Comparison of ENCODE assay signal across 8 cellular contexts in the genomic region with DNA sequence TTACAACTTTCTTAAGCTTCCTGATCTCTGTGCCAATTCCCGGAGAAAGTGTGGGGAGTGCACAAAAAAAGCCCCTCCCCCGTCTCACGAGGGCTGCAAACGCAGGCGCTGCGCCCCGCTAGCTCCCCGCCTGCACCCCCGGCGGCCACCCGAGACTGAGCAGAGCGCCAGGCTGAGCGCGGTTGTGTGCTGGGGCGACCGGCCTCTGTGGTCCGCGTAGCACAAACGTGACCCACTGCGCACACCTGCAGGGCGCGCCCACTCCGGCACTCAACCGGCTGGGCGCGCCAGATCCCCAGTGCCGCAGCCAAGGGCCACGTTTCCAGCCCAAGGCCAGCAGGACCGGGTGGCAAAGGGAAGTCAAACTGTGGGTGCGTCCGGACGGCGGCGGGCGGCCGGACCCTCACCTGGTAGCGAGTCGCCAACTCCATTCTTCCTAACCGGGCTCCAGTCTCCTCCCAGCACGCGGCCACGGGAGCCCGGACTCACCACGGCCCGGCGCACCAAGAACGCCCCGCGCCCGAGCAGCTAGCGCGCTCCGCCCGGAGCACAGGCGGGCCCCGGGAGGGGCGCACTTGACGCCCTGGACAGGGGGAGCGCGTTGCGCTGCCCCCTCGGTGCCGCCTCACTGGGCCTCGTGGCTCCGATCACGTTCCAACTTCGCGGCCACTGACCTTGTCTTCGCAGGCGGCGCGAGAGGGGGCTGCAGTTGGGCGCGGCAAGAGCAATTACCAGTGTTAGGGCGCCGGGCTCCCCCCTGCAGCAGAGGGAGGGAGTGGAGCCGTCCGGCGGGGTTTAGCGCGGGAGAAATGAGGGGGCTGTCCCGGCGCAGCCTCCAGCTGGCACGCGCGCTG. TPM values are rescaled to one million over a fixed set of nuclear protein-coding genes. Genes with fewer than 3 reads are reported as not detected.
A peak's percentile ranks its signal among the peaks of the same experiment; 100 is the strongest.
DNase-seq lines count a peak whose midpoint lies in the region; ATAC-seq, FAIRE-seq and TF ChIP-seq lines count a peak whose summit lies in the region.

A gene with protein sequence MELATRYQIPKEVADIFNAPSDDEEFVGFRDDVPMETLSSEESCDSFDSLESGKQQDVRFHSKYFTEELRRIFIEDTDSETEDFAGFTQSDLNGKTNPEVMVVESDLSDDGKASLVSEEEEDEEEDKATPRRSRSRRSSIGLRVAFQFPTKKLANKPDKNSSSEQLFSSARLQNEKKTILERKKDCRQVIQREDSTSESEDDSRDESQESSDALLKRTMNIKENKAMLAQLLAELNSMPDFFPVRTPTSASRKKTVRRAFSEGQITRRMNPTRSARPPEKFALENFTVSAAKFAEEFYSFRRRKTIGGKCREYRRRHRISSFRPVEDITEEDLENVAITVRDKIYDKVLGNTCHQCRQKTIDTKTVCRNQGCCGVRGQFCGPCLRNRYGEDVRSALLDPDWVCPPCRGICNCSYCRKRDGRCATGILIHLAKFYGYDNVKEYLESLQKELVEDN (minus strand): TSS at position 526 of the 854 bp plus-strand sequence. CDS start 95 bp downstream, at position 431.

- H3K9me3 Mint-ChIP-seq in activated T-cell treated with anti-CD3 and anti-CD28 coated beads, Interleukin-2, amount 50 U/mL, for 72 hours, result no peaks in the 10 kb centered on the region
- no peaks in the 10 kb centered on the region for H3K9me3 Mint-ChIP-seq in natural killer cell treated with Interleukin-12 subunit alpha and Interleukin-12 subunit beta and Interleukin-15 and Interleukin-18, amount 100 ng/mL, for 72 hours

- H3K27ac Mint-ChIP-seq in activated T-cell treated with anti-CD3 and anti-CD28 coated beads, Interleukin-2, amount 50 U/mL, for 72 hours, result peak within 1 kb of the TSS; percentile 66
- peak within 1 kb of the TSS in 1 of 2 donors; percentile 29 for H3K27ac Mint-ChIP-seq in natural killer cell treated with Interleukin-12 subunit alpha and Interleukin-12 subunit beta and Interleukin-15 and Interleukin-18, amount 100 ng/mL, for 72 hours

- DNase-seq in D721Med (ENCODE audit: insufficient read length, low spot score) (peak; percentile 51), HT-29 (ENCODE audit: low spot score) (peak; percentile 90), fibroblast of mammary gland (ENCODE audit: low read depth) (peak; percentile 63)
- peak; percentile 75 to 78 for DNase-seq in activated T-cell treated with anti-CD3 and anti-CD28 coated beads, Interleukin-2, amount 50 U/mL, for 72 hours
- DNase-seq in natural killer cell treated with Interleukin-12 subunit alpha and Interleukin-12 subunit beta and Interleukin-15 and Interleukin-18, amount 100 ng/mL, for 72 hours (ENCODE audit: low spot score), result peak; percentile 72

- no peaks in the 10 kb centered on the region for H3K27me3 ChIP-seq in OCI-LY1 (ENCODE audit: insufficient read depth, low read length)
- H3K27me3 ChIP-seq in subcutaneous abdominal adipose tissue (ENCODE audit: control insufficient read depth in 5 of 5, insufficient read depth in 4 of 5, low read length in 5 of 5), result no peaks in the 10 kb centered on the region

- H3K27ac ChIP-seq in OCI-LY1 (ENCODE audit: low read depth, low read length, poor library complexity, severe bottlenecking), result peak within 1 kb of the TSS; percentile 56
- peak within 1 kb of the TSS; percentile 19 for H3K27ac ChIP-seq in subcutaneous abdominal adipose tissue (ENCODE audit: low read depth, low read length)

- H3K36me3 ChIP-seq in OCI-LY1 (ENCODE audit: insufficient read depth, low read length) (0 out of 2 replicates have a peak, but pooled peaks cover 3% of the 10 kb centered on the region), subcutaneous abdominal adipose tissue (ENCODE audit: control insufficient read depth in 5 of 5, insufficient read depth in 5 of 5, low read length in 5 of 5) (no peaks in the 10 kb centered on the region)

- ATAC-seq in GM21381 (IDR thresholded peaks at IDR 0.05; ENCODE audit: unreplicated experiment), result peak; percentile 85
- peak; percentile 89 to 91 for ATAC-seq in activated T-cell treated with anti-CD3 and anti-CD28 coated beads, Interleukin-2, amount 50 U/mL, for 72 hours (replicated peaks in 1 of 2)
- ATAC-seq in natural killer cell treated with Interleukin-12 subunit alpha and Interleukin-12 subunit beta and Interleukin-15 and Interleukin-18, amount 100 ng/mL, for 72 hours, result peak; percentile 90 to 92

- H3K4me1 Mint-ChIP-seq in activated T-cell treated with anti-CD3 and anti-CD28 coated beads, Interleukin-2, amount 50 U/mL, for 72 hours (ENCODE audit: low read depth), result peaks cover 73% of the 10 kb centered on the region
- peaks cover 4 to 29% of the 10 kb centered on the region in 2 donors for H3K4me1 Mint-ChIP-seq in natural killer cell treated with Interleukin-12 subunit alpha and Interleukin-12 subunit beta and Interleukin-15 and Interleukin-18, amount 100 ng/mL, for 72 hours (ENCODE audit: low read depth in 2 of 2)

- no peak for FAIRE-seq in D721Med (lab: Jason Lieb, UNC)

- peaks cover 8% of the 10 kb centered on the region for H3K27me3 Mint-ChIP-seq in activated T-cell treated with anti-CD3 and anti-CD28 coated beads, Interleukin-2, amount 50 U/mL, for 72 hours (ENCODE audit: low read depth)
- H3K27me3 Mint-ChIP-seq in natural killer cell treated with Interleukin-12 subunit alpha and Interleukin-12 subunit beta and Interleukin-15 and Interleukin-18, amount 100 ng/mL, for 72 hours, result peaks cover 8 to 25% of the 10 kb centered on the region in 2 donors

- H3K9ac ChIP-seq in OCI-LY1 (ENCODE audit: low read length), result peak within 1 kb of the TSS; percentile 60
- H3K9ac ChIP-seq in subcutaneous abdominal adipose tissue (ENCODE audit: low read length in 5 of 5), result peak within 1 kb of the TSS in 4 of 5 donors; percentile 22 to 69 (median 56)

- no peaks in the 10 kb centered on the region for H3K9me2 ChIP-seq in OCI-LY1 (ENCODE audit: low read depth, low read length)

- H3K4me3 ChIP-seq in OCI-LY1 (ENCODE audit: low read depth, low read length, poor library complexity, severe bottlenecking) (peak within 1 kb of the TSS; percentile 65), fibroblast of mammary gland (ENCODE audit: control insufficient read depth, low read depth, low read length) (peak within 1 kb of the TSS; percentile 61), subcutaneous abdominal adipose tissue (ENCODE audit: low read depth in 1 of 5, low read length in 5 of 5) (peak within 1 kb of the TSS; percentile 69 to 88 (median 73))

- H3K4me3 Mint-ChIP-seq in activated T-cell treated with anti-CD3 and anti-CD28 coated beads, Interleukin-2, amount 50 U/mL, for 72 hours, result peak within 1 kb of the TSS; percentile 89 to 92
- H3K4me3 Mint-ChIP-seq in natural killer cell treated with Interleukin-12 subunit alpha and Interleukin-12 subunit beta and Interleukin-15 and Interleukin-18, amount 100 ng/mL, for 72 hours, result peak within 1 kb of the TSS; percentile 84

- no peaks in the 10 kb centered on the region for H3K79me2 ChIP-seq in OCI-LY1 (ENCODE audit: insufficient read depth, low read length)

- peak within 1 kb of the TSS; percentile 15; the same call in 1 of the 2 replicates for H2AFZ ChIP-seq in OCI-LY1 (ENCODE audit: low read length)

- H3F3A ChIP-seq in OCI-LY1 (ENCODE audit: insufficient read depth, low read length), result no peaks in the 10 kb centered on the region

- H3K4me2 ChIP-seq in OCI-LY1 (ENCODE audit: low read length), result peak within 1 kb of the TSS; percentile 72

- H3K9me3 ChIP-seq in OCI-LY1 (ENCODE audit: low read length) (no peaks in the 10 kb centered on the region), subcutaneous abdominal adipose tissue (ENCODE audit: control insufficient read depth in 5 of 5, low read length in 5 of 5) (no peaks in the 10 kb centered on the region)

- TF ChIP-seq CTCF in D721Med (IDR thresholded peaks at IDR 0.05; ENCODE audit: insufficient read depth, missing control alignments) (no peak), OCI-LY1 (IDR thresholded peaks at IDR 0.05; ENCODE audit: low read length) (peak; percentile 16; the same call in 1 of the 2 replicates), fibroblast of mammary gland (conservative IDR thresholded peaks at IDR 0.05; ENCODE audit: control insufficient read depth, insufficient read depth, low read depth, low read length) (no peak)

- H4K20me1 ChIP-seq in OCI-LY1 (ENCODE audit: insufficient read depth, low read length), result no peaks in the 10 kb centered on the region

- H3K36me3 Mint-ChIP-seq in activated T-cell treated with anti-CD3 and anti-CD28 coated beads, Interleukin-2, amount 50 U/mL, for 72 hours (ENCODE audit: insufficient read depth in 2 of 2), result peaks cover 0 to 3% of the 10 kb centered on the region in 2 donors
- no peaks in the 10 kb centered on the region for H3K36me3 Mint-ChIP-seq in natural killer cell treated with Interleukin-12 subunit alpha and Interleukin-12 subunit beta and Interleukin-15 and Interleukin-18, amount 100 ng/mL, for 72 hours

- peaks cover 47% of the 10 kb centered on the region for H3K4me1 ChIP-seq in OCI-LY1 (ENCODE audit: insufficient read depth, low read length, severe bottlenecking)
- peaks cover 0 to 35% (median 22%) of the 10 kb centered on the region in 5 donors for H3K4me1 ChIP-seq in subcutaneous abdominal adipose tissue (ENCODE audit: control insufficient read depth in 5 of 5, insufficient read depth in 5 of 5, low read length in 5 of 5)

RNA-seq across cellular contexts. Expression of the gene that starts here (rescaled TPM):
- 54.3 and 62.5 TPM in 2 replicates for total RNA-seq in HT-29 (2014; rRNA removed; shearing (Covaris generic))
- total RNA-seq in activated T-cell treated with anti-CD3 and anti-CD28 coated beads, Interleukin-2, amount 50 U/mL, for 72 hours, result 10 to 100 TPM; 35.1 to 49.1 TPM
- 10 to 100 TPM; 14.4 to 65.6 TPM for total RNA-seq in natural killer cell treated with Interleukin-12 subunit alpha and Interleukin-12 subunit beta and Interleukin-15 and Interleukin-18, amount 100 ng/mL, for 72 hours

Comparison
In these comparisons a context has a peak if more than half of its experiments do, and no peak if none do; other contexts are left out.
1. Peak in every context shown above with its lines: DNase-seq, ATAC-seq, H3K4me3 ChIP-seq and H3K27ac ChIP-seq.